In the genomic region with DNA sequence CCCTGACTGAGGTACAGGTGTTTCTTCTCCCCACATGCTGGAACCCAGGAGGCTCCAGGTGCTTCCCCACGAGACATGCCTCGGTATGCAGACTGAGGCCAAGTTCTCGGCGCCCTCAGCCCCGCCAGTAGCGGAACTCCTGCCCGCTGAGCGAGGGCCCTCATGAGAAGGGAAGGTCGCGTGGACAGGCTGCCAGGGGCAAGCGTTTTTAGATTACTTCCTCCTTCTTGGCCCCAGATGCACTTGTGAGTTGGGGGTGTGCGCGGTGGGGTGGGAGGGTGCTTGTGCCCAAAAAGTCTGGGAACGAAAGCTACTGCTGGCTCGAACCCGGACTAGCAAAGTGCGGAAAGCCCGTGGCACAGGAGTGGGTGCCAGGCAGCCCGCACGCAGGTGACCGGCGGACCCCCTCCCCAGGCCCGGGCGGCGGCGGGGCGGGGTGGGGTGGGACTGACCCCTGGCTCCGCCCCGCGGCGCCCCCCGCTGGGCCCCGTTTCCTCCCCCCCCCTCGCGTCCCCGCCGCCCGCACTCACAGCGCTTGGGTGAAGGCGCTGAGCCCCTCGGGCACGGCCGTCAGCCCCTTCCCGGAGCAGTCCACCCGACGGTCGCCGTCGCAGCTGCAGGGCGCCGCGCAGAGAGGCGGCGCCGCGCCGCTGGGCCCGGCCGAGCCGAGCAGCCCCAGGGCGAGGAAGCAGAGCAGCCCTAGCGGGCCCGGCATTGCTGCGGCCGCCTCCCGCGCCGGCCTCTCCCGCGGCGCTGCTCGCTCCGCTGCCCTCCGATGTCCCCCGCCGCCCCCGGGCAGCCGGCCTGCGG, we compare ENCODE assay signal across 8 cellular contexts. TPM values are rescaled to one million over a fixed set of nuclear protein-coding genes. Genes with fewer than 3 reads are reported as not detected.
DNase-seq lines count a peak whose midpoint lies in the region; ATAC-seq and TF ChIP-seq lines count a peak whose summit lies in the region.

No MANE protein-coding gene starts in this region.

- H3K9me3 ChIP-seq in HUES64 (ENCODE audit: insufficient read depth, low read depth, low read length) (no peaks in the 10 kb centered on the region), muscle layer of colon (ENCODE audit: low read length) (no peaks in the 10 kb centered on the region), transverse colon (no peaks in the 10 kb centered on the region)

- peak overlapping the region; percentile 92; the same call in 1 of the 2 replicates for H3K27ac ChIP-seq in HUES64 (ENCODE audit: low read depth, low read length)
- peak overlapping the region; percentile 71 for H3K27ac ChIP-seq in muscle layer of colon (ENCODE audit: low read depth, low read length)
- peak overlapping the region; percentile 92 to 97 (median 94) for H3K27ac ChIP-seq in transverse colon

- H3K27me3 ChIP-seq in HUES64 (ENCODE audit: insufficient read depth, low read length) (no peaks in the 10 kb centered on the region), muscle layer of colon (ENCODE audit: control insufficient read depth in 1 of 2, insufficient read depth in 2 of 2, low read length in 2 of 2) (no peaks in the 10 kb centered on the region), transverse colon (no peaks in the 10 kb centered on the region)

- WGBS in HUES64, result under 1% methylated on average over 79 of the region's 79 CpGs
- 6% methylated on average over 15 of the region's 79 CpGs; no CpG with 5 or more reads in 1 of the 2 donors for WGBS in transverse colon (ENCODE audit: low coverage in 1 of 2), 2 donors

- DNase-seq in GM03348 (ENCODE audit: low spot score) (peak; percentile 59), erythroblast (lab: John Stamatoyannopoulos, UW) (peak; percentile 62 to 67), transverse colon (peak; percentile 54), NCI-H1930 (lab: John Stamatoyannopoulos, UW) (no peak)
- DNase-seq in activated CD4-positive, alpha-beta T cell treated with anti-CD3 and anti-CD28 coated beads, Interleukin-2, amount 50 U/mL, for 48 hours, result peak; percentile 11 to 12

- H3K4me1 ChIP-seq in HUES64 (ENCODE audit: insufficient read depth, low read length) (peaks cover 35% of the 10 kb centered on the region), muscle layer of colon (ENCODE audit: insufficient read depth, low read length) (peaks cover 38% of the 10 kb centered on the region), transverse colon (peaks cover 0 to 34% (median 18%) of the 10 kb centered on the region in 4 donors)

- in situ Hi-C loops in transverse colon (cut with MboI; ENCODE audit: low pct_ligation_motif_present in 1 of 4, low pct_unique_long_range_greater_than_20kb in 1 of 4, low sequenced_read_pairs in 3 of 4), result loop anchor here in 2 of 4 donors (10.0 to 25.0 kb wide), 2 partner anchors 87 to 109 kb away; partner anchors contain the start of gene CCDC34 (in 1 of the 2)

- no peak for TF ChIP-seq EP300 in transverse colon (IDR thresholded peaks at IDR 0.05; ENCODE audit: low read depth)

- peak overlapping the region; percentile 95 for H3K4me3 ChIP-seq in HUES64 (ENCODE audit: low read length)
- H3K4me3 ChIP-seq in muscle layer of colon (ENCODE audit: low read depth in 1 of 2, low read length in 2 of 2), result peak overlapping the region; percentile 55 to 81
- H3K4me3 ChIP-seq in transverse colon, result peak overlapping the region; percentile 51 to 93 (median 83)

- H3K36me3 ChIP-seq in HUES64 (ENCODE audit: insufficient read depth, low read length), result no peaks in the 10 kb centered on the region
- no peaks in the 10 kb centered on the region for H3K36me3 ChIP-seq in muscle layer of colon (ENCODE audit: insufficient read depth, low read length)
- H3K36me3 ChIP-seq in transverse colon, result no peaks in the 10 kb centered on the region

- TF ChIP-seq CTCF in transverse colon (IDR thresholded peaks at IDR 0.05), result no peak

- ATAC-seq in GM21447 (IDR thresholded peaks at IDR 0.05; ENCODE audit: unreplicated experiment), result peak; percentile 36

- TF ChIP-seq POLR2A in erythroblast (IDR thresholded peaks at IDR 0.05; ENCODE audit: low read length) (no peak), transverse colon (IDR thresholded peaks at IDR 0.05) (no peak)

- H3K9ac ChIP-seq in HUES64 (ENCODE audit: low read depth, low read length) (peak overlapping the region; percentile 89), muscle layer of colon (ENCODE audit: low read length) (peak overlapping the region; percentile 68)

- intact Hi-C loops in transverse colon (cut with DNase I; ENCODE audit: low total_unique reads), result no loop called here

RNA-seq across cellular contexts. Expression of gene LGR4, which starts 0.8 kb away (rescaled TPM):
- polyA plus RNA-seq in HUES64 (2013, experiment 1 of 2), result 42.3 TPM
- polyA plus RNA-seq in HUES64 (2013, experiment 2 of 2), result 45.0 TPM
- total RNA-seq in transverse colon, result 100 to 1,000 TPM in 3 of 4 donors, 10 to 100 TPM in 1; 28.7 to 165 (median 120) TPM

RNA-seq across cellular contexts. Expression of gene LIN7C, which starts 34.8 kb away (rescaled TPM):
- 17.2 TPM for polyA plus RNA-seq in HUES64 (2013, experiment 1 of 2)
- 19.0 TPM for polyA plus RNA-seq in HUES64 (2013, experiment 2 of 2)
- 10 to 100 TPM; 23.1 to 49.2 (median 32.4) TPM for total RNA-seq in transverse colon

Comparison
In these comparisons a context has a peak if more than half of its experiments do, and no peak if none do; other contexts are left out.
1. DNase-seq: peak in GM03348 (single experiment), activated CD4-positive, alpha-beta T cell treated with anti-CD3 and anti-CD28 coated beads, Interleukin-2, amount 50 U/mL, for 48 hours (2 of 2), erythroblast (2 of 2) and transverse colon (single experiment); none in NCI-H1930 (0 of 2).
2. Peak in every context shown above with its lines, with median percentiles within 50 percentile points of each other: H3K27ac ChIP-seq and H3K4me3 ChIP-seq.